In genomic region chr13:59681630-59682311, GRCh38 we compare ENCODE assay signal across 18 cellular contexts.
DNase-seq lines count a peak whose midpoint lies in the region; ATAC-seq, FAIRE-seq and TF ChIP-seq lines count a peak whose summit lies in the region.
"Had no signal": no experiment of that assay in that cellular context is flagged by ENCODE, and none has a peak within 500 bp of the region (broad histone marks: within the 10 kb centered on the region; RNA-seq: fewer than 3 reads in every experiment).

No MANE protein-coding gene starts in this region.

- H3K27ac ChIP-seq in breast epithelium (no peak overlapping the region), SK-N-MC (peak overlapping the region; percentile 85)
- H3K27ac ChIP-seq: A549, KMS-11, Peyer's patch had no signal

- H3K27ac Mint-ChIP-seq in MCF 10A (ENCODE audit: low read depth, unreplicated experiment) = peak overlapping the region; percentile 27
- H3K27ac Mint-ChIP-seq in activated T-cell treated with anti-CD3 and anti-CD28 coated beads, Interleukin-2, amount 50 U/mL, for 72 hours = no peak overlapping the region
- H3K27ac Mint-ChIP-seq: T-helper 17 cell had no signal

- H3K27me3 ChIP-seq in breast epithelium = no peaks in the 10 kb centered on the region
- H3K27me3 ChIP-seq: Peyer's patch had no signal

- H3K4me3 ChIP-seq in breast epithelium (no peak overlapping the region), SK-N-MC (peak overlapping the region; percentile 15; the same call in 1 of the 2 replicates)
- H3K4me3 ChIP-seq: A549, Peyer's patch had no signal

- no peak for DNase-seq in MCF 10A (ENCODE audit: unreplicated experiment)
- no peak for DNase-seq in breast epithelium (ENCODE audit: low spot score in 2 of 2)
- no peak for DNase-seq in SK-N-MC (ENCODE audit: low read depth, low spot score)
- peak; percentile 36 to 80 for DNase-seq in erythroblast (lab: John Stamatoyannopoulos, UW)
- DNase-seq in stromal cell of bone marrow (ENCODE audit: low read depth) = peak; percentile 4
- no peak for DNase-seq in HTR-8/SVneo (ENCODE audit: insufficient read length, low spot score)
- DNase-seq in activated T-cell treated with anti-CD3 and anti-CD28 coated beads, Interleukin-2, amount 50 U/mL, for 72 hours = no peak
- no peak for DNase-seq in DMS53 treated with DMSO at 0.1 percent for 48 hours (lab: John Stamatoyannopoulos, UW; ENCODE audit: unreplicated experiment)
- DNase-seq: HCEC 1CT, MM.1S, NCI-H1105 treated with DMSO at 0.1 percent for 48 hours, NCI-H187, Peyer's patch, Right ventricle myocardium superior, T-helper 17 cell had no signal

- H3K27me3 Mint-ChIP-seq in MCF 10A (ENCODE audit: insufficient read depth, unreplicated experiment) = no peaks in the 10 kb centered on the region
- H3K27me3 Mint-ChIP-seq in activated T-cell treated with anti-CD3 and anti-CD28 coated beads, Interleukin-2, amount 50 U/mL, for 72 hours (ENCODE audit: low read depth) = no peaks in the 10 kb centered on the region
- H3K27me3 Mint-ChIP-seq: T-helper 17 cell had no signal

- intact Hi-C loops in MCF 10A (cut with micrococcal nuclease) (loop anchor here (2.0 to 10.0 kb wide), 4 partner anchors 163 to 647 kb away; partner anchors contain the start of gene DIAPH3), breast epithelium (cut with DNase I; ENCODE audit: low total_unique reads) (no loop called here)

- CTCF ChIA-PET in MCF 10A (lab: Yijun Ruan, JAX) = interaction anchor here (0.6 to 7.3 kb wide), 18 partner anchors 10 to 747 kb away, joined by 3 to 72 read pairs (median 4); no protein-coding TSS in a partner anchor

- no TSS peak for BruUV-seq in MCF 10A (replicated peaks; lab: Mats Ljungman, UMichigan)

- H3K4me3 Mint-ChIP-seq in MCF 10A (ENCODE audit: unreplicated experiment) = no peak overlapping the region
- H3K4me3 Mint-ChIP-seq in activated T-cell treated with anti-CD3 and anti-CD28 coated beads, Interleukin-2, amount 50 U/mL, for 72 hours = no peak overlapping the region
- H3K4me3 Mint-ChIP-seq: T-helper 17 cell had no signal

- POLR2A ChIA-PET in MCF 10A (lab: Yijun Ruan, JAX) = no interaction called here

- TF ChIP-seq POLR2A in breast epithelium (IDR thresholded peaks at IDR 0.05) = no peak
- TF ChIP-seq POLR2A in erythroblast (IDR thresholded peaks at IDR 0.05; ENCODE audit: low read length) = no peak

- H3K36me3 Mint-ChIP-seq in MCF 10A (ENCODE audit: insufficient read depth, unreplicated experiment) = no peaks in the 10 kb centered on the region
- H3K36me3 Mint-ChIP-seq in activated T-cell treated with anti-CD3 and anti-CD28 coated beads, Interleukin-2, amount 50 U/mL, for 72 hours (ENCODE audit: insufficient read depth in 2 of 2) = no peaks in the 10 kb centered on the region

- no peaks in the 10 kb centered on the region for H3K36me3 ChIP-seq in breast epithelium
- H3K36me3 ChIP-seq in SK-N-MC (ENCODE audit: insufficient read depth, low read length) = no peaks in the 10 kb centered on the region
- H3K36me3 ChIP-seq: Peyer's patch had no signal

- peak overlapping the region; percentile 48 for H3K9ac ChIP-seq in SK-N-MC (ENCODE audit: insufficient read length)
- H3K9ac ChIP-seq: KMS-11 had no signal

- FAIRE-seq in HTR-8/SVneo (lab: Jason Lieb, UNC) = no peak
- FAIRE-seq: A549, HepG2 had no signal

- ATAC-seq in activated T-cell treated with anti-CD3 and anti-CD28 coated beads, Interleukin-2, amount 50 U/mL, for 72 hours (replicated peaks in 1 of 2) = no peak
- ATAC-seq: A549, HepG2, T-helper 17 cell had no signal

- H3K4me1 Mint-ChIP-seq in MCF 10A (ENCODE audit: insufficient read depth, unreplicated experiment) = no peaks in the 10 kb centered on the region
- no peaks in the 10 kb centered on the region for H3K4me1 Mint-ChIP-seq in activated T-cell treated with anti-CD3 and anti-CD28 coated beads, Interleukin-2, amount 50 U/mL, for 72 hours (ENCODE audit: low read depth)

- no peaks in the 10 kb centered on the region for H3K9me3 Mint-ChIP-seq in MCF 10A (ENCODE audit: unreplicated experiment)
- no peaks in the 10 kb centered on the region for H3K9me3 Mint-ChIP-seq in activated T-cell treated with anti-CD3 and anti-CD28 coated beads, Interleukin-2, amount 50 U/mL, for 72 hours

- no peaks in the 10 kb centered on the region for H3K9me3 ChIP-seq in breast epithelium
- H3K9me3 ChIP-seq in SK-N-MC (ENCODE audit: low read depth, low read length) = no peaks in the 10 kb centered on the region
- H3K9me3 ChIP-seq: A549, Peyer's patch had no signal

- TF ChIP-seq CTCF in MCF 10A (IDR thresholded peaks at IDR 0.05; ENCODE audit: unreplicated experiment) = no peak
- no peak for TF ChIP-seq CTCF in breast epithelium (IDR thresholded peaks at IDR 0.05)

- no peaks in the 10 kb centered on the region for H3K4me1 ChIP-seq in breast epithelium
- H3K4me1 ChIP-seq: A549, Peyer's patch had no signal

Comparison
In these comparisons a context has a peak if more than half of its experiments do, and no peak if none do; other contexts are left out.
1. DNase-seq: peak in erythroblast (2 of 2) and stromal cell of bone marrow (single experiment); none in MCF 10A (single experiment), breast epithelium (0 of 2), SK-N-MC (single experiment), HTR-8/SVneo (single experiment), activated T-cell treated with anti-CD3 and anti-CD28 coated beads, Interleukin-2, amount 50 U/mL, for 72 hours (0 of 2) and DMS53 treated with DMSO at 0.1 percent for 48 hours (single experiment).